1 cellular context compared by ENCODE assay signal in the genomic region with DNA sequence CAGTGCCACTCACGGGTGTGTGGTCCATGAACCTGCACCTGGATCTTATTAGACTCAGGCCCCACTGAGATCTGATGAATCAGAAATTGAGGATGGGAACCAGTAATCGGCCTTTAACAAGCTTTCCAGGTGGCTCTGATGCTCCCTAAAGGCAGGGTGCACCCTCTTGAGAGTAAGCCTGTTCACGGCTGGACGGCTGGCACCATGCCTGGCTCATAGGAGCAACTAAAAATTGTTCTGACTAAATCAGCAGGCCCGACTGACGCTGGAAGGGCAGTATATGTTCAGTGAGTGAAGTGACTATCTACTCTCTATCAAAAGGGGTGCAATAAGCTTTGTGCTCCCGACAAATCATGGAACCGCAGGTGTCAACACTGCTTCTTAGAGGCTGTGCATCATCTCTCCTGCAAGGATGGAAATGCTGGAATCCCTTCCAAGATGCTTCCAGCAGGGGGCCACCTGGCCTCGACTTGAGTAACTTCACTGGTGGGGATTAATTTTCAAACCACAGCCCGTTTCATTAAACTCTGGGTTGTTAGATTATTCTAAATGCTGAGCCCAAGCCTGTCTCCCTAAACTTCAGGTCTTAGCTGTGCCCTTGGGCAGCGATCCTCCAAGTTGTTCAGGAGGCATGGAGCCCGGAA.
TF ChIP-seq lines count a peak whose summit lies in the region.

No MANE protein-coding gene starts in this region.

TF ChIP-seq in A549, 52 proteins besides CTCF, POLR2A, EP300 and RAD21:
- TF ChIP-seq RARB (CRISPR knock-in tag; IDR thresholded peaks at IDR 0.05) (no peak), CBX8 (IDR thresholded peaks at IDR 0.05) (no peak), KDM1A (IDR thresholded peaks at IDR 0.05; ENCODE audit: low read depth) (no peak), TFCP2L1 (CRISPR knock-in tag; IDR thresholded peaks at IDR 0.05) (no peak), HOXA7 (CRISPR knock-in tag; IDR thresholded peaks at IDR 0.05) (no peak)
